In the genomic region with DNA sequence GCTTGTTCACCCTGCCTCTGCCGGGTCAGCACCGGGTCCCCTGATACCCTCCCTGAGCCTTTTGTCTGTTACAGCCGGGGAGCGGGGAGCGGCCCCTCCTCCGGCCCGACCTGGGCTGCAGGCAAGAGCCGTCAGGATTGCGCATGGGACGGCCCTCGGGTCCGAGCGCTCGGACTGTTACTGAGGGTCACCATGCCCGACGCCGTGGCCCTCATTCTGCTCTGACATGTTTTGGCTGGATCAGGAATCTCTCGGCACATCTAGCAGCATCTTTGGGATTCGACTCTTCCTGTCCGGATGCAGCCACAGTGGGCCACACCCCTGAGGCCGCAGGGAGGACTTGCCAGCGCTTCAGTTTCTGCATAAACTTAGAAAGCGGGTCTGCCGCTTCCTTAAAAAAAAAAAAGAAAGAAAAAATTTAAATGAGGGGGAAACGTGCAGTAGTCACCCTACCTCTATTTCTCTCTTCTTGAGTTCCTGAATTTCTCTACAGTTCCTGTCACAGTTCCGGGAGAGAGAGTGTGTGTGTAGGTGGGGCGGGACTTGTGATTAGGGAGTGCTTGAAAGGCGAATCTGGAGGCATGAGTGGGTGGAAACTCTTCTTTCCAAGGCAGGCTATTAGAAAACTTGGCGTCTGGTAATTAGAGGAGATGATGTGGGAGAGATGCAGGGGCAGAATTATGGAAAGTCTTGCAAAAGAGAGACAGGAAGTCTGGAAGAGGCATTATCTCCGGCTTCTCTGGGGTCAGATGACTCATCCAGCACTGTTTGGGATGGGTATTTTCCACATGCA, we compare ENCODE assay signal across 1 cellular context.
TF ChIP-seq lines count a peak whose summit lies in the region.

No MANE protein-coding gene starts in this region.

TF ChIP-seq in endothelial cell of umbilical vein, 7 proteins besides CTCF, POLR2A, EP300 and RAD21:
- TF ChIP-seq FOS (IDR thresholded peaks at IDR 0.05; ENCODE audit: borderline replicate concordance, insufficient read depth, low read length) = peak; percentile 88
- no peak for TF ChIP-seq MYC (IDR thresholded peaks at IDR 0.05; ENCODE audit: low read depth, low read length)
- peak; percentile 49 for TF ChIP-seq JUN (IDR thresholded peaks at IDR 0.05; ENCODE audit: borderline replicate concordance, insufficient read depth, insufficient read length, low read depth)
- TF ChIP-seq EZH2 (IDR thresholded peaks at IDR 0.05; ENCODE audit: borderline replicate concordance, low read depth, low read length, severe bottlenecking) = no peak
- no peak for TF ChIP-seq POLR2AphosphoS5 (IDR thresholded peaks at IDR 0.05; ENCODE audit: insufficient read depth, low read depth, low read length)
- TF ChIP-seq GATA2 (IDR thresholded peaks at IDR 0.05; ENCODE audit: insufficient read depth, insufficient read length, low read depth, low read length) = no peak
- TF ChIP-seq, protein P1, sequence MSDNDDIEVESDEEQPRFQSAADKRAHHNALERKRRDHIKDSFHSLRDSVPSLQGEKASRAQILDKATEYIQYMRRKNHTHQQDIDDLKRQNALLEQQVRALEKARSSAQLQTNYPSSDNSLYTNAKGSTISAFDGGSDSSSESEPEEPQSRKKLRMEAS (IDR thresholded peaks at IDR 0.05; ENCODE audit: insufficient read depth, insufficient read length) = no peak
TF ChIP-seq in endothelial cell of umbilical vein: peak in this region for 2.
